In genomic region chr20:6704132-6704861, GRCh38 we compare ENCODE assay signal across 13 cellular contexts.
DNase-seq lines count a peak whose midpoint lies in the region; ATAC-seq, FAIRE-seq and TF ChIP-seq lines count a peak whose summit lies in the region.
"Had no signal": no experiment of that assay in that cellular context is flagged by ENCODE, and none has a peak within 500 bp of the region (broad histone marks: within the 10 kb centered on the region; RNA-seq: fewer than 3 reads in every experiment).

No MANE protein-coding gene starts in this region.

- FAIRE-seq in endothelial cell of umbilical vein (lab: Jason Lieb, UNC): peak; percentile 33
- FAIRE-seq: A204.1 had no signal

- no peak overlapping the region for H3K4me3 ChIP-seq in SK-N-SH (ENCODE audit: low read depth in 2 of 2, low read length in 1 of 2)
- no peak overlapping the region for H3K4me3 ChIP-seq in endothelial cell of umbilical vein (replicated peaks in 1 of 3; ENCODE audit: insufficient read depth in 1 of 3, low read depth in 1 of 3, low read length in 3 of 3)
- no peak overlapping the region for H3K4me3 ChIP-seq in mesendoderm (ENCODE audit: low read length)
- H3K4me3 ChIP-seq in uterus: no peak overlapping the region
- no peak overlapping the region for H3K4me3 ChIP-seq in naive thymus-derived CD4-positive, alpha-beta T cell (ENCODE audit: low read length)
- H3K4me3 ChIP-seq: SJCRH30 had no signal

- H2BK120ac ChIP-seq in mesendoderm (ENCODE audit: low read depth, low read length): peak overlapping the region; percentile 46

- TF ChIP-seq EP300 in SK-N-SH (IDR thresholded peaks at IDR 0.05; ENCODE audit: borderline replicate concordance in 1 of 2, low read depth in 1 of 2, low read length in 1 of 2): no peak

- no peak overlapping the region for H4K5ac ChIP-seq in mesendoderm (ENCODE audit: low read length)

- no peak overlapping the region for H4K8ac ChIP-seq in mesendoderm (ENCODE audit: low read depth, low read length)

- no peak overlapping the region for H3K23ac ChIP-seq in mesendoderm (ENCODE audit: low read length)

- H3K9me1 ChIP-seq in endothelial cell of umbilical vein (replicated peaks; ENCODE audit: control insufficient read depth, extremely low read depth, insufficient read depth, low read length): no peaks in the 10 kb centered on the region

- POLR2A ChIA-PET in SK-N-SH (lab: Yijun Ruan, JAX) (no interaction called here), endothelial cell of umbilical vein (lab: Charles Lee) (no interaction called here)
- POLR2A ChIA-PET in naive thymus-derived CD4-positive, alpha-beta T cell (lab: Charles Lee): no interaction called here

- H3K56ac ChIP-seq in mesendoderm (ENCODE audit: low read length): no peak overlapping the region

- peaks cover 0 to 2% (median 0%) of the 10 kb centered on the region in 7 donors for H3K4me1 Mint-ChIP-seq in naive thymus-derived CD4-positive, alpha-beta T cell

- 15% methylated on average over 6 of the region's 6 CpGs for WGBS in SK-N-SH (ENCODE audit: low lambda C conversion rate)
- WGBS in mesendoderm (ENCODE audit: extremely low coverage, insufficient coverage, low lambda C conversion rate): no CpG with 5 or more reads among the region's 6 CpGs

- no peak for DNase-seq in SK-N-SH
- peak; percentile 83 for DNase-seq in endothelial cell of umbilical vein (ENCODE audit: low read depth, low spot score)
- no peak for DNase-seq in mesendoderm
- no peak for DNase-seq in uterus
- no peak for DNase-seq in KBM-7
- DNase-seq in naive thymus-derived CD4-positive, alpha-beta T cell: no peak
- DNase-seq: activated T-cell treated with anti-CD3 and anti-CD28 coated beads, Interleukin-2, amount 50 U/mL, for 1 hour; erythroblast; MM.1S; SJCRH30 had no signal

- H3K27me3 Mint-ChIP-seq in naive thymus-derived CD4-positive, alpha-beta T cell: peaks cover 0 to 10% (median 7%) of the 10 kb centered on the region in 5 donors

- H3K9ac ChIP-seq in SK-N-SH: peak overlapping the region; percentile 23; the same call in 1 of the 2 replicates
- H3K9ac ChIP-seq in endothelial cell of umbilical vein (replicated peaks; ENCODE audit: extremely low read depth, insufficient read depth, low read length): peak overlapping the region; percentile 8
- H3K9ac ChIP-seq in mesendoderm (ENCODE audit: low read length): no peak overlapping the region

- H4K20me1 ChIP-seq in SK-N-SH (ENCODE audit: insufficient read depth): no peaks in the 10 kb centered on the region
- H4K20me1 ChIP-seq in endothelial cell of umbilical vein (replicated peaks; ENCODE audit: control insufficient read depth, extremely low read depth, insufficient read depth, low read length): no peaks in the 10 kb centered on the region

- H3K9me2 ChIP-seq in SK-N-SH: no peaks in the 10 kb centered on the region

- H3K36me3 Mint-ChIP-seq in naive thymus-derived CD4-positive, alpha-beta T cell: no peaks in the 10 kb centered on the region

- CTCF ChIA-PET in SK-N-SH (lab: Yijun Ruan, JAX): no interaction called here
- CTCF ChIA-PET in endothelial cell of umbilical vein (lab: Charles Lee): interaction anchor here (1.7 kb wide), 1 partner anchor 68 kb away, joined by 4 read pairs; no protein-coding TSS in a partner anchor
- CTCF ChIA-PET in naive thymus-derived CD4-positive, alpha-beta T cell (lab: Charles Lee): no interaction called here

- in situ Hi-C loops in KBM-7 (cut with MboI; ENCODE audit: low pct_unique_long_range_greater_than_20kb, low sequenced_read_pairs): no loop called here

- no peak overlapping the region for H3K4me3 Mint-ChIP-seq in naive thymus-derived CD4-positive, alpha-beta T cell

- ATAC-seq in SK-N-SH treated with all-trans-retinoic acid at 6 μM for 48 hours: no peak
- ATAC-seq in naive thymus-derived CD4-positive, alpha-beta T cell: no peak
- ATAC-seq in HG02885 (IDR thresholded peaks at IDR 0.05; ENCODE audit: poor library complexity, unreplicated experiment): no peak

- no peak overlapping the region for H2BK5ac ChIP-seq in mesendoderm (ENCODE audit: low read length)

- H3K18ac ChIP-seq in mesendoderm (ENCODE audit: low read length): peak overlapping the region; percentile 78

- no peak overlapping the region for H3K4me2 ChIP-seq in SK-N-SH
- H3K4me2 ChIP-seq in endothelial cell of umbilical vein (ENCODE audit: insufficient read depth, low read length): peak overlapping the region; percentile 19
- H3K4me2 ChIP-seq in mesendoderm (ENCODE audit: low read length): no peak overlapping the region

- H3K9me3 Mint-ChIP-seq in naive thymus-derived CD4-positive, alpha-beta T cell: peaks cover 0 to 5% (median 3%) of the 10 kb centered on the region in 11 donors

- peak overlapping the region; percentile 86 for H2BK15ac ChIP-seq in mesendoderm (replicated peaks; ENCODE audit: low read depth)

- TF ChIP-seq POLR2A in endothelial cell of umbilical vein (IDR thresholded peaks at IDR 0.05; ENCODE audit: low read depth, low read length) (no peak), uterus (IDR thresholded peaks at IDR 0.05) (no peak)

- no peak for TF ChIP-seq RAD21 in SK-N-SH (IDR thresholded peaks at IDR 0.05; ENCODE audit: low read length)

- TF ChIP-seq CTCF in SK-N-SH (IDR thresholded peaks at IDR 0.05): no peak
- TF ChIP-seq CTCF in endothelial cell of umbilical vein (IDR thresholded peaks at IDR 0.05; ENCODE audit: extremely low read depth in 1 of 2, insufficient read depth in 1 of 2, low read depth in 1 of 2, low read length in 2 of 2): no peak
- no peak for TF ChIP-seq CTCF in uterus (IDR thresholded peaks at IDR 0.05)

- H3K79me1 ChIP-seq in mesendoderm (ENCODE audit: low read length): no peaks in the 10 kb centered on the region

- H3K27me3 ChIP-seq in SK-N-SH (ENCODE audit: insufficient read depth) (no peaks in the 10 kb centered on the region), endothelial cell of umbilical vein (ENCODE audit: control insufficient read depth in 2 of 2, insufficient read depth in 2 of 2, low read length in 2 of 2) (no peaks in the 10 kb centered on the region), mesendoderm (ENCODE audit: insufficient read depth, low read length, poor library complexity) (no peaks in the 10 kb centered on the region), uterus (no peaks in the 10 kb centered on the region)
- peaks cover 0 to 3% of the 10 kb centered on the region in 2 donors for H3K27me3 ChIP-seq in naive thymus-derived CD4-positive, alpha-beta T cell (ENCODE audit: control insufficient read depth in 2 of 2, insufficient read depth in 2 of 2, low read length in 2 of 2)
- H3K27me3 ChIP-seq: SJCRH30 had no signal

- TSS peak; percentile 37 for BruUV-seq in endothelial cell of umbilical vein (replicated peaks; lab: Mats Ljungman, UMichigan)

- H3K79me2 ChIP-seq in SK-N-SH (ENCODE audit: insufficient read depth) (no peaks in the 10 kb centered on the region), endothelial cell of umbilical vein (ENCODE audit: control insufficient read depth, insufficient read depth, low read length) (no peaks in the 10 kb centered on the region), mesendoderm (ENCODE audit: control insufficient read depth, insufficient read depth, low read length) (no peaks in the 10 kb centered on the region)

- H3K4ac ChIP-seq in mesendoderm (ENCODE audit: low read depth, low read length): no peak overlapping the region

- intact Hi-C loops in endothelial cell of umbilical vein (cut with micrococcal nuclease) (loop anchor here (1.0 to 5.0 kb wide), 3 partner anchors 8 to 122 kb away; no protein-coding TSS in a partner anchor), uterus (cut with DNase I; ENCODE audit: low total_unique reads) (no loop called here)
- intact Hi-C loops in naive thymus-derived CD4-positive, alpha-beta T cell (cut with micrococcal nuclease): no loop called here

- H2AK5ac ChIP-seq in mesendoderm (ENCODE audit: low read length): no peak overlapping the region

- H3K36me3 ChIP-seq in SK-N-SH (replicated peaks in 1 of 2; ENCODE audit: control insufficient read depth in 1 of 2, insufficient read depth in 2 of 2, low read length in 1 of 2) (no peaks in the 10 kb centered on the region), endothelial cell of umbilical vein (ENCODE audit: control insufficient read depth in 2 of 2, extremely low read depth in 1 of 2, insufficient read depth in 2 of 2, low read length in 2 of 2) (no peaks in the 10 kb centered on the region), mesendoderm (ENCODE audit: control insufficient read depth, insufficient read depth, low read length) (no peaks in the 10 kb centered on the region), uterus (no peaks in the 10 kb centered on the region)
- H3K36me3 ChIP-seq in naive thymus-derived CD4-positive, alpha-beta T cell (ENCODE audit: control insufficient read depth in 2 of 3, insufficient read depth in 3 of 3, low read length in 3 of 3): no peaks in the 10 kb centered on the region
- H3K36me3 ChIP-seq: SJCRH30 had no signal

- H3K27ac ChIP-seq in SK-N-SH (ENCODE audit: low read depth in 2 of 2, low read length in 1 of 2) (peak overlapping the region in 1 of 2 experiments; percentile 83; a peak in 2 of 4 replicates), endothelial cell of umbilical vein (ENCODE audit: insufficient read depth, low read depth, low read length) (peak overlapping the region; percentile 78), mesendoderm (ENCODE audit: low read depth, low read length) (no peak overlapping the region), uterus (peak overlapping the region; percentile 34 to 39)
- no peak overlapping the region for H3K27ac ChIP-seq in naive thymus-derived CD4-positive, alpha-beta T cell (ENCODE audit: low read depth, low read length)
- H3K27ac ChIP-seq: SJCRH30 had no signal

- H3K4me1 ChIP-seq in SK-N-SH (ENCODE audit: control insufficient read depth in 1 of 2, insufficient read depth in 2 of 2, low read depth in 1 of 2, low read length in 1 of 2) (0 out of 4 replicates have a peak, but pooled peaks cover 0 to 5% of the 10 kb centered on the region in 2 experiments), endothelial cell of umbilical vein (ENCODE audit: control insufficient read depth, extremely low read depth, insufficient read depth, low read length) (peaks cover 80% of the 10 kb centered on the region), mesendoderm (ENCODE audit: control insufficient read depth, low read depth, low read length) (peaks cover 25% of the 10 kb centered on the region), uterus (no peaks in the 10 kb centered on the region)
- no peaks in the 10 kb centered on the region for H3K4me1 ChIP-seq in naive thymus-derived CD4-positive, alpha-beta T cell (ENCODE audit: control insufficient read depth in 2 of 2, insufficient read depth in 2 of 2, low read length in 2 of 2)

- H2AFZ ChIP-seq in SK-N-SH (ENCODE audit: low read depth) (no peak overlapping the region), endothelial cell of umbilical vein (ENCODE audit: low read depth, low read length) (peak overlapping the region; percentile 40)

- H3K9me3 ChIP-seq in SK-N-SH (no peaks in the 10 kb centered on the region), endothelial cell of umbilical vein (replicated peaks; ENCODE audit: control insufficient read depth, insufficient read depth, low read length) (no peaks in the 10 kb centered on the region), uterus (no peaks in the 10 kb centered on the region)
- H3K9me3 ChIP-seq in naive thymus-derived CD4-positive, alpha-beta T cell (ENCODE audit: control insufficient read depth in 2 of 3, low read length in 3 of 3): no peaks in the 10 kb centered on the region
- H3K9me3 ChIP-seq: SJCRH30 had no signal

- no peak overlapping the region for H3K27ac Mint-ChIP-seq in naive thymus-derived CD4-positive, alpha-beta T cell

- dilution Hi-C loops in endothelial cell of umbilical vein (cut with MboI; ENCODE audit: extremely low pct_ligation_motif_present, low sequenced_read_pairs): no loop called here

- peaks cover 6% of the 10 kb centered on the region for H3F3A ChIP-seq in SK-N-SH (replicated peaks; ENCODE audit: insufficient read depth)

Comparison
In these comparisons a context has a peak if more than half of its experiments do, and no peak if none do; other contexts are left out.
1. H3K27ac ChIP-seq: peak in endothelial cell of umbilical vein (single experiment) and uterus (2 of 2); none in mesendoderm (single experiment) and naive thymus-derived CD4-positive, alpha-beta T cell (single experiment).